ENCODE assay signal across 8 cellular contexts in the genomic region with DNA sequence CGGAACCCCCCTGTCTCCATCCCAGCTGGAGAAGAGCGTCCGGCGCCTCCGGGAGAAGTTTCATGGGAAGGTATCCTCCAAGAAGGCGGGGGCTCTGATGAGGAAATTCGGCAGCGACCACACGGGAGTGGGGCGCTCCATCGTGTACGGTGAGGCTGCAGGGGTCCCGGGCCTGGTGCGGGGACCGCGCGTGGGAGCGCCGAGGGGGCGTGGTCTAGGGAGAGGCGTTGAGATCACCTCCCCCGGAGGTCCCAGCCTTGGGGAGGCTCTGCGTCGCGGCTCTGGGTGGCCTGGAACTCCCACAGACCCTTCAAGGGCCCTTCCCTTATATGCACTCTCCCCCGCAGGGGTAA. TPM values are rescaled to one million over a fixed set of nuclear protein-coding genes. Genes with fewer than 3 reads are reported as not detected.
DNase-seq lines count a peak whose midpoint lies in the region; ATAC-seq and TF ChIP-seq lines count a peak whose summit lies in the region.

No MANE protein-coding gene starts in this region.

- H3K4me1 ChIP-seq in IMR-90 (ENCODE audit: control insufficient read depth, insufficient read depth, low read length) (no peaks in the 10 kb centered on the region), iPS-18a (ENCODE audit: control insufficient read depth, low read depth, low read length) (no peaks in the 10 kb centered on the region)

- peak overlapping the region; percentile 89 to 99; a peak in 3 of 4 replicates for H4K8ac ChIP-seq in IMR-90 (ENCODE audit: low read depth in 2 of 2, low read length in 2 of 2)

- peak overlapping the region; percentile 98 for H2AFZ ChIP-seq in IMR-90 (replicated peaks; ENCODE audit: low read length, poor library complexity)

- H3K4me3 ChIP-seq in IMR-90 (ENCODE audit: insufficient read depth, low read depth, low read length) = peak overlapping the region; percentile 86
- peak overlapping the region; percentile 79 for H3K4me3 ChIP-seq in iPS-18a (ENCODE audit: low read length)

- intact Hi-C loops in IMR-90 (cut with micrococcal nuclease) = no loop called here

- BruUV-seq in IMR-90 (replicated peaks; lab: Mats Ljungman, UMichigan) = no TSS peak

- 13% methylated on average over 9 of the region's 26 CpGs; no CpG with 5 or more reads in 1 of the 2 experiments for WGBS in IMR-90 (ENCODE audit: extremely low coverage in 2 of 2, insufficient read length in 1 of 2), 2 experiments

- H3K27me3 Mint-ChIP-seq in activated naive CD4-positive, alpha-beta T cell treated with anti-CD3 and anti-CD28 coated beads, Interleukin-2, amount 50 U/mL, for 24 hours = no peaks in the 10 kb centered on the region

- H4K91ac ChIP-seq in IMR-90 (ENCODE audit: insufficient read depth, low read depth, low read length) = 0 out of 2 replicates have a peak overlapping the region, but pooled peaks have one; percentile 8

- no peaks in the 10 kb centered on the region for H3K9me3 Mint-ChIP-seq in activated naive CD4-positive, alpha-beta T cell treated with anti-CD3 and anti-CD28 coated beads, Interleukin-2, amount 50 U/mL, for 24 hours

- no peak for TF ChIP-seq RAD21 in IMR-90 (IDR thresholded peaks at IDR 0.05; ENCODE audit: low read length)

- ATAC-seq in IMR-90 (ENCODE audit: low read depth) = 0 out of 2 replicates have a peak, but pooled peaks have one; percentile 5
- ATAC-seq in GM19463 (IDR thresholded peaks at IDR 0.05; ENCODE audit: unreplicated experiment) = no peak

- H3K27ac Mint-ChIP-seq in activated naive CD4-positive, alpha-beta T cell treated with anti-CD3 and anti-CD28 coated beads, Interleukin-2, amount 50 U/mL, for 24 hours = no peak overlapping the region

- TF ChIP-seq POLR2A in IMR-90 (IDR thresholded peaks at IDR 0.05; ENCODE audit: low read depth, low read length) = no peak

- H3K18ac ChIP-seq in IMR-90 (ENCODE audit: low read depth, low read length) = peak overlapping the region; percentile 5; the same call in 1 of the 2 replicates

- CTCF ChIA-PET in IMR-90 (lab: Yijun Ruan, JAX) = no interaction called here

- dilution Hi-C loops in IMR-90 (cut with HindIII; ENCODE audit: low sequenced_read_pairs, unreplicated experiment) = no loop called here

- H3K23ac ChIP-seq in IMR-90 (ENCODE audit: low read depth, low read length) = no peak overlapping the region

- in situ Hi-C loops in IMR-90 (cut with MboI; ENCODE audit: low sequenced_read_pairs) = no loop called here

- no peak overlapping the region for H2BK20ac ChIP-seq in IMR-90 (ENCODE audit: low read depth, low read length)

- H4K5ac ChIP-seq in IMR-90 (ENCODE audit: low read depth, low read length) = no peak overlapping the region

- H3K27me3 ChIP-seq in IMR-90 (ENCODE audit: control insufficient read depth, insufficient read depth, low read length) (no peaks in the 10 kb centered on the region), iPS-18a (ENCODE audit: control insufficient read depth, insufficient read depth, low read length) (peaks cover 20% of the 10 kb centered on the region)

- H3K56ac ChIP-seq in IMR-90 (ENCODE audit: extremely low read depth, insufficient read depth, low read length) = no peak overlapping the region

- H2AK9ac ChIP-seq in IMR-90 (replicated peaks; ENCODE audit: low read depth, low read length, poor library complexity) = peak overlapping the region; percentile 96

- POLR2A ChIA-PET in IMR-90 (lab: Charles Lee; ENCODE audit: unreplicated experiment) = no interaction called here

- H3K36me3 Mint-ChIP-seq in activated naive CD4-positive, alpha-beta T cell treated with anti-CD3 and anti-CD28 coated beads, Interleukin-2, amount 50 U/mL, for 24 hours = peaks cover 3% of the 10 kb centered on the region

- H3K9me1 ChIP-seq in IMR-90 (ENCODE audit: insufficient read depth, low read length) = peaks cover 13% of the 10 kb centered on the region; the same call in 1 of the 2 replicates

- DNase-seq in IMR-90 = no peak
- peak; percentile 43 for DNase-seq in stimulated activated CD4-positive, alpha-beta T cell treated with anti-CD3 and anti-CD28 coated beads, Interleukin-4, amount 100 ng/mL, for 24 hours
- DNase-seq in amniotic stem cell (lab: John Stamatoyannopoulos, UW) = no peak
- no peak for DNase-seq in activated CD4-positive, CD25-positive, alpha-beta regulatory T cell (lab: John Stamatoyannopoulos, UW)
- no peak for DNase-seq in C1 segment of cervical spinal cord (lab: John Stamatoyannopoulos, UW)

- H3K9ac ChIP-seq in IMR-90 (ENCODE audit: low read depth, low read length) (peak overlapping the region; percentile 76), iPS-18a (ENCODE audit: low read length) (no peak overlapping the region)

- H2BK120ac ChIP-seq in IMR-90 (ENCODE audit: low read depth, low read length) = no peak overlapping the region

- H3K9me3 ChIP-seq in IMR-90 (ENCODE audit: control insufficient read depth, insufficient read depth, low read length) (no peaks in the 10 kb centered on the region), iPS-18a (ENCODE audit: control insufficient read depth, low read depth, low read length) (no peaks in the 10 kb centered on the region)

- H2BK15ac ChIP-seq in IMR-90 (ENCODE audit: low read depth, low read length) = no peak overlapping the region

- H3K27ac ChIP-seq in IMR-90 (ENCODE audit: insufficient read depth, low read length) (no peak overlapping the region; the same call in 1 of the 2 replicates), iPS-18a (ENCODE audit: low read length) (no peak overlapping the region)

- H3K4me2 ChIP-seq in IMR-90 (ENCODE audit: low read depth, low read length) = peak overlapping the region; percentile 74

- H3K36me3 ChIP-seq in IMR-90 (ENCODE audit: control insufficient read depth, insufficient read depth, low read length) = peaks cover 19% of the 10 kb centered on the region; the same call in 1 of the 2 replicates
- H3K36me3 ChIP-seq in iPS-18a (ENCODE audit: control insufficient read depth, low read depth, low read length) = no peaks in the 10 kb centered on the region

- no peaks in the 10 kb centered on the region for H4K20me1 ChIP-seq in IMR-90 (ENCODE audit: insufficient read depth, low read length)

- peak overlapping the region; percentile 88 for H3K4me3 Mint-ChIP-seq in activated naive CD4-positive, alpha-beta T cell treated with anti-CD3 and anti-CD28 coated beads, Interleukin-2, amount 50 U/mL, for 24 hours

- H3K14ac ChIP-seq in IMR-90 (replicated peaks; ENCODE audit: low read depth, low read length) = no peak overlapping the region

- peaks cover 3 to 24% of the 10 kb centered on the region in 2 experiments; a peak in 3 of 4 replicates for H3K79me1 ChIP-seq in IMR-90 (ENCODE audit: low read depth in 1 of 2, low read length in 2 of 2)

- H3K4ac ChIP-seq in IMR-90 (ENCODE audit: low read depth, low read length) = peak overlapping the region; percentile 18; the same call in 1 of the 2 replicates

- H2AK5ac ChIP-seq in IMR-90 (ENCODE audit: low read depth, low read length) = 0 out of 2 replicates have a peak overlapping the region, but pooled peaks have one; percentile 26

- H2BK5ac ChIP-seq in IMR-90 (ENCODE audit: low read depth, low read length, poor library complexity, severe bottlenecking) = no peak overlapping the region

- no peak for TF ChIP-seq CTCF in IMR-90 (conservative IDR thresholded peaks at IDR 0.05; ENCODE audit: low read depth, low read length)

- peaks cover 8% of the 10 kb centered on the region for H3K4me1 Mint-ChIP-seq in activated naive CD4-positive, alpha-beta T cell treated with anti-CD3 and anti-CD28 coated beads, Interleukin-2, amount 50 U/mL, for 24 hours

TF ChIP-seq in IMR-90, 13 proteins besides CTCF, POLR2A, EP300 and RAD21:
- TF ChIP-seq BHLHE40 (IDR thresholded peaks at IDR 0.05; ENCODE audit: low read depth, low read length) (no peak), CEBPB (IDR thresholded peaks at IDR 0.05; ENCODE audit: low read depth, low read length) (no peak), FOS (IDR thresholded peaks at IDR 0.05; ENCODE audit: low read depth, low read length) (no peak)

RNA-seq across cellular contexts. Expression of a gene that starts 0.8 kb away (rescaled TPM):
- total RNA-seq in IMR-90 (2012; rRNA removed) = 9.0 and 10.0 TPM in 2 replicates
- polyA plus RNA-seq in IMR-90 (2012; rRNA removed) = 32.1 and 34.3 TPM in 2 replicates
- 21.2 and 37.5 TPM in 2 replicates for polyA plus RNA-seq in IMR-90 (2012; cell fraction: cytosol; rRNA removed)
- polyA plus RNA-seq in IMR-90 (2012; cell fraction: nucleus; rRNA removed; ENCODE audit: low replicate concordance) = 205 and 249 TPM in 2 replicates

RNA-seq across cellular contexts. Expression of a gene that starts 15.6 kb away (rescaled TPM):
- not detected in 2 replicates for total RNA-seq in IMR-90 (2012; rRNA removed)
- 0.17 and 0.21 TPM in 2 replicates for polyA plus RNA-seq in IMR-90 (2012; rRNA removed)
- 0.29 and 0.62 TPM in 2 replicates for polyA plus RNA-seq in IMR-90 (2012; cell fraction: cytosol; rRNA removed)
- polyA plus RNA-seq in IMR-90 (2012; cell fraction: nucleus; rRNA removed; ENCODE audit: low replicate concordance) = 0.86 and 1.6 TPM in 2 replicates

RNA-seq across cellular contexts. Expression of a gene that starts 19.3 kb away (rescaled TPM):
- 24.0 and 30.3 TPM in 2 replicates for total RNA-seq in IMR-90 (2012; rRNA removed)
- polyA plus RNA-seq in IMR-90 (2012; rRNA removed) = 38.2 and 41.6 TPM in 2 replicates
- 29.2 and 34.9 TPM in 2 replicates for polyA plus RNA-seq in IMR-90 (2012; cell fraction: cytosol; rRNA removed)
- 125 and 180 TPM in 2 replicates for polyA plus RNA-seq in IMR-90 (2012; cell fraction: nucleus; rRNA removed; ENCODE audit: low replicate concordance)

RNA-seq across cellular contexts. Expression of a gene that starts 24.6 kb away (rescaled TPM):
- total RNA-seq in IMR-90 (2012; rRNA removed) = 0.54 and 0.56 TPM in 2 replicates
- 4.5 and 6.6 TPM in 2 replicates for polyA plus RNA-seq in IMR-90 (2012; rRNA removed)
- polyA plus RNA-seq in IMR-90 (2012; cell fraction: cytosol; rRNA removed) = 1.3 and 3.6 TPM in 2 replicates
- 30.7 and 82.4 TPM in 2 replicates for polyA plus RNA-seq in IMR-90 (2012; cell fraction: nucleus; rRNA removed; ENCODE audit: low replicate concordance)

RNA-seq across cellular contexts. Expression of a gene that starts 32.8 kb away (rescaled TPM):
- total RNA-seq in IMR-90 (2012; rRNA removed) = 209 and 278 TPM in 2 replicates
- polyA plus RNA-seq in IMR-90 (2012; rRNA removed) = 235 and 243 TPM in 2 replicates
- polyA plus RNA-seq in IMR-90 (2012; cell fraction: cytosol; rRNA removed) = 193 and 253 TPM in 2 replicates
- 464 and 890 TPM in 2 replicates for polyA plus RNA-seq in IMR-90 (2012; cell fraction: nucleus; rRNA removed; ENCODE audit: low replicate concordance)
